In the genomic region with DNA sequence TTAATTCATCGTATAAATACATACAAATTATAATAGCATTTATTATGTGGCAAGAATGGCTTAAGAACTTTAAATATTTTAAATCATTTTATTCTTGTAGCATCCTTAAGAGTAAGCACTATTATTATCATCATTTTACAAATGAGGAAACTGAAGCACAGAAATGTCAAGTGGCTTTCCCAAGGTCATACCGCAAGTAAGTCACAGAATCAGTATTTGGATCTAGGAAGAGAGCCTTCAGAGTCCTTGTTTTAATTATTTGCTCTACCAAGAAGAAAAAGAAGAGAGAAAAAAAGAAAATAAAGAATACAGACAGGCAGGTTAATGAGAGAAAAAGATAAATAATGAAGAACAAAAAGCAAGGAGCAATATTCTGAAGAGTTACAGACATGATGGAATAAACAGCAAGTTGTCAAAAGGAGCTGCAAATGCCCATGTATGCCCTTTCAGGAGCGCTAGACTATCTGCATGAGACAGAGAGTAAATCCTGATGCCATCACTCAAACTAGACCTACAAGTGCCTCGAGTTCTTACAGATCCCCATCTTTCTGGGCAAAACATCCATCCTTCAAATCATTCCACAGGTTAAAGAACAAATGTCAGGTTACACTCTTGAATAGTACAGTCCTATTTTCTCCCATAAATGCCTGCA, we compare ENCODE assay signal across 32 cellular contexts.
"Had no signal": no experiment of that assay in that cellular context is flagged by ENCODE, and none has a peak within 500 bp of the region (broad histone marks: within the 10 kb centered on the region; RNA-seq: fewer than 3 reads in every experiment).

No MANE protein-coding gene starts in this region.

- H3K36me3 ChIP-seq: MG63 had no signal

- H3K4me3 ChIP-seq: MG63 had no signal

- DNase-seq: Karpas-422, Kasumi-1, MG63, MM.1S, MV-4-11, NCI-H1048, NCI-H1092, NCI-H1092 treated with DMSO at 0.1 percent for 48 hours, NCI-H1105, NCI-H1105 treated with DMSO at 0.1 percent for 48 hours, NCI-H1417, NCI-H1417 treated with DMSO at 0.1 percent for 48 hours, NCI-H1436, NCI-H1436 treated with DMSO at 0.1 percent for 48 hours, NCI-H146, NCI-H1694, NCI-H1694 treated with DMSO at 0.1 percent for 48 hours, NCI-H187, NCI-H187 treated with DMSO at 0.1 percent for 48 hours, NCI-H1930, NCI-H2029, NCI-H2081, NCI-H2081 treated with DMSO at 0.1 percent for 48 hours, NCI-H2107, NCI-H2171, NCI-H2171 treated with DMSO at 0.1 percent for 48 hours, NCI-H2227 treated with DMSO at 0.1 percent for 48 hours, NCI-H226, NCI-H345, NCI-H446 treated with DMSO at 0.1 percent for 48 hours, NCI-H510A, NCI-H510A treated with DMSO at 0.1 percent for 48 hours had no signal

- H3K27me3 ChIP-seq: MG63 had no signal

- H3K9me3 ChIP-seq: MG63 had no signal
